Comparison of ENCODE assay signal across 9 cellular contexts in the genomic region with DNA sequence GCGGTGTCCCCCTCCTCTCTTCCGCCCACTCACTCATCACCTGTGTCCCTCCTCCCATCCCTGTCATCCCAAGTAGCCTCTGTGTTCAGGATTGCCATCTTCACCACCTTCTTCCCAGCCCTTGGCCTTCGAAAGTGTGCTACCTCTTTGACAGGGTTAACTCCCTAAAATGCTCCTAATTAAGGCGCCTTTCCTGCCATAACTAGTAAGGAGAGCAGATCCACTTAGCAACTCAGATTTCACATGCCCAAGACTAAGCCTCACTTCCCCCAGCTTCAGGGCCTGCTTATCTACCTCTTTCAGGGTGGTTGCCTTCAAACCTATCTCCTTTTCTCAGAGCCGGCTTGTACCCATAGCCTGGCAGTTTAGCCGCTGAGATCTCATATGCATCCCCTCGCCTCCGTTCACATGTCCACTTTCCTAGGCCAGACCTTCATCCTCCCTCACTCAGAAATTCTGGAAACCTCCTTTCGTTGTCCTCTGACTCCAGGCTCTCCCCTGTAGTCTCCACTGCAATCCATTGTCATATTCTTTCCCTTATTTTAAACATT. TPM values are rescaled to one million over a fixed set of nuclear protein-coding genes. Genes with fewer than 3 reads are reported as not detected.
DNase-seq lines count a peak whose midpoint lies in the region; ATAC-seq and TF ChIP-seq lines count a peak whose summit lies in the region.
"Had no signal": no experiment of that assay in that cellular context is flagged by ENCODE, and none has a peak within 500 bp of the region (broad histone marks: within the 10 kb centered on the region; RNA-seq: fewer than 3 reads in every experiment).

No MANE protein-coding gene starts in this region.

- no peaks in the 10 kb centered on the region for H3K36me3 Mint-ChIP-seq in activated B cell treated with CpG ODN at 0.5 μM for 24 hours (ENCODE audit: low read depth)

- TF ChIP-seq POLR2A in gastroesophageal sphincter (IDR thresholded peaks at IDR 0.05): no peak

- peak overlapping the region; percentile 35 for H3K4me3 Mint-ChIP-seq in activated B cell treated with CpG ODN at 0.5 μM for 24 hours

- H3K4me3 ChIP-seq in gastroesophageal sphincter (peak overlapping the region; percentile 70 to 84), retinal pigment epithelial cell (ENCODE audit: low read length) (peak overlapping the region; percentile 89)

- no peaks in the 10 kb centered on the region for H3K9me3 ChIP-seq in gastroesophageal sphincter

- H3K4me1 Mint-ChIP-seq in activated B cell treated with CpG ODN at 0.5 μM for 24 hours: peaks cover 12% of the 10 kb centered on the region

- CTCF ChIA-PET in activated B cell treated with CpG ODN at 0.5 μM for 24 hours (lab: Charles Lee): no interaction called here

- H3K4me1 ChIP-seq in gastroesophageal sphincter: peaks cover 1 to 38% (median 14%) of the 10 kb centered on the region in 3 donors

- H3K27ac Mint-ChIP-seq in activated B cell treated with CpG ODN at 0.5 μM for 24 hours: no peak overlapping the region

- DNase-seq in GM10266 (ENCODE audit: extremely low spot score) (peak; percentile 24), activated B cell treated with CpG ODN at 0.5 μM for 24 hours (no peak), retinal pigment epithelial cell (ENCODE audit: low read depth) (no peak), OCI-M2 (lab: John Stamatoyannopoulos, UW; ENCODE audit: unreplicated experiment) (no peak), globus pallidus (ENCODE audit: low spot score) (no peak), posterior vena cava (ENCODE audit: low spot score) (no peak)
- DNase-seq: SHP77 treated with DMSO at 0.1 percent for 48 hours had no signal

- no peak for TF ChIP-seq EP300 in gastroesophageal sphincter (IDR thresholded peaks at IDR 0.05)

- H3K36me3 ChIP-seq in gastroesophageal sphincter: peaks cover 0 to 4% of the 10 kb centered on the region in 2 donors

- no peaks in the 10 kb centered on the region for H3K27me3 ChIP-seq in gastroesophageal sphincter

- WGBS in gastroesophageal sphincter (ENCODE audit: low coverage in 1 of 2), 2 donors: 61 to 73% methylated on average over 4 to 8 of the region's 9 CpGs

- peaks cover 4% of the 10 kb centered on the region for H3K9me3 Mint-ChIP-seq in activated B cell treated with CpG ODN at 0.5 μM for 24 hours

- POLR2A ChIA-PET in activated B cell treated with CpG ODN at 0.5 μM for 24 hours (lab: Charles Lee): no interaction called here

- peaks cover 40% of the 10 kb centered on the region for H3K27me3 Mint-ChIP-seq in activated B cell treated with CpG ODN at 0.5 μM for 24 hours

- ATAC-seq in activated B cell treated with CpG ODN at 0.5 μM for 24 hours (ENCODE audit: low read depth): no peak
- ATAC-seq in gastroesophageal sphincter: no peak
- ATAC-seq in HG02938 (IDR thresholded peaks at IDR 0.05; ENCODE audit: unreplicated experiment): no peak

- H3K27ac ChIP-seq in gastroesophageal sphincter: peak overlapping the region; percentile 88 to 100 (median 97)

- TF ChIP-seq CTCF in GM10266 (IDR thresholded peaks at IDR 0.05; ENCODE audit: control insufficient read depth, insufficient read depth, low read depth, missing control alignments) (no peak), activated B cell treated with CpG ODN at 0.5 μM for 24 hours (IDR thresholded peaks at IDR 0.05) (no peak), gastroesophageal sphincter (IDR thresholded peaks at IDR 0.05) (no peak), retinal pigment epithelial cell (conservative IDR thresholded peaks at IDR 0.05; ENCODE audit: low read depth, low read length) (no peak)

- intact Hi-C loops in activated B cell treated with CpG ODN at 0.5 μM for 24 hours (cut with micrococcal nuclease): no loop called here
- intact Hi-C loops in posterior vena cava (cut with DNase I): loop anchor here in 1 of 2 donors (5.0 kb wide), 1 partner anchor 46 kb away; no protein-coding TSS in a partner anchor

RNA-seq across cellular contexts. Expression of gene FSTL1, which starts 1.0 kb away (rescaled TPM):
- not detected in 2 replicates for total RNA-seq in activated B cell treated with CpG ODN at 0.5 μM for 24 hours
- total RNA-seq in gastroesophageal sphincter: 1,000 to 10,000 TPM in 1 of 4 donors, 100 to 1,000 TPM in 3; 343 to 1,189 (median 766) TPM
- 1,000 to 10,000 TPM in 1 of 2 donors, 100 to 1,000 TPM in 1; 548 to 1,310 TPM for total RNA-seq in posterior vena cava

Comparison
In these comparisons a context has a peak if more than half of its experiments do, and no peak if none do; other contexts are left out.
1. RNA of gene FSTL1, which starts 1.0 kb away (total RNA-seq): 548 to 1,310 TPM in posterior vena cava and 343 to 1,189 TPM in gastroesophageal sphincter; not detected in activated B cell treated with CpG ODN at 0.5 μM for 24 hours; every median in the first group is over 100 times any median in the second.